Comparison of ENCODE assay signal across 1 cellular context in genomic region chr21:43772368-43772870, GRCh38.
TF ChIP-seq lines count a peak whose summit lies in the region.

No MANE protein-coding gene starts in this region.

TF ChIP-seq in HEK293, 187 proteins besides CTCF, POLR2A, EP300 and RAD21 (continued from another document):
- TF ChIP-seq IKZF3 (tag by site-specific recombination; IDR thresholded peaks at IDR 0.05) = 0 out of 2 replicates have a peak, but pooled peaks have one; percentile 32
- peak; percentile 17; the same call in 1 of the 2 replicates for TF ChIP-seq ZNF324 (tag by site-specific recombination; IDR thresholded peaks at IDR 0.05)
- no peak for TF ChIP-seq HOXD13 (CRISPR knock-in tag; IDR thresholded peaks at IDR 0.05; ENCODE audit: borderline replicate concordance)
- TF ChIP-seq ZBTB7A (tag by site-specific recombination; IDR thresholded peaks at IDR 0.05; ENCODE audit: low read depth) = no peak
- TF ChIP-seq ZNF530 (tag by site-specific recombination; IDR thresholded peaks at IDR 0.05; ENCODE audit: low read depth) = no peak
- TF ChIP-seq ZNF423 (tag by site-specific recombination; IDR thresholded peaks at IDR 0.05) = no peak
- TF ChIP-seq, protein P1, sequence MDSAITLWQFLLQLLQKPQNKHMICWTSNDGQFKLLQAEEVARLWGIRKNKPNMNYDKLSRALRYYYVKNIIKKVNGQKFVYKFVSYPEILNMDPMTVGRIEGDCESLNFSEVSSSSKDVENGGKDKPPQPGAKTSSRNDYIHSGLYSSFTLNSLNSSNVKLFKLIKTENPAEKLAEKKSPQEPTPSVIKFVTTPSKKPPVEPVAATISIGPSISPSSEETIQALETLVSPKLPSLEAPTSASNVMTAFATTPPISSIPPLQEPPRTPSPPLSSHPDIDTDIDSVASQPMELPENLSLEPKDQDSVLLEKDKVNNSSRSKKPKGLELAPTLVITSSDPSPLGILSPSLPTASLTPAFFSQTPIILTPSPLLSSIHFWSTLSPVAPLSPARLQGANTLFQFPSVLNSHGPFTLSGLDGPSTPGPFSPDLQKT (IDR thresholded peaks at IDR 0.05; ENCODE audit: borderline replicate concordance, low read depth, low read length) = no peak
- TF ChIP-seq MYNN (tag by site-specific recombination; IDR thresholded peaks at IDR 0.05; ENCODE audit: borderline replicate concordance) = no peak
- no peak for TF ChIP-seq ZNF600 (tag by site-specific recombination; IDR thresholded peaks at IDR 0.05)
- TF ChIP-seq ZNF157 (tag by site-specific recombination; IDR thresholded peaks at IDR 0.05) = no peak
- TF ChIP-seq ZNF677 (tag by site-specific recombination; IDR thresholded peaks at IDR 0.05) = no peak
- TF ChIP-seq ZNF626 (tag by site-specific recombination; IDR thresholded peaks at IDR 0.05) = no peak
- TF ChIP-seq SP7 (tag by site-specific recombination; IDR thresholded peaks at IDR 0.05) = peak; percentile 61
- TF ChIP-seq ZNF830 (tag by site-specific recombination; IDR thresholded peaks at IDR 0.05; ENCODE audit: low read depth) = no peak
- TF ChIP-seq KLF8 (tag by site-specific recombination; IDR thresholded peaks at IDR 0.05) = no peak
- no peak for TF ChIP-seq ZNF391 (tag by site-specific recombination; IDR thresholded peaks at IDR 0.05; ENCODE audit: borderline replicate concordance, low read depth)
- TF ChIP-seq ZIC2 (tag by site-specific recombination; IDR thresholded peaks at IDR 0.05) = peak; percentile 36; the same call in 1 of the 2 replicates
- no peak for TF ChIP-seq BCL11B (tag by site-specific recombination; IDR thresholded peaks at IDR 0.05; ENCODE audit: low read depth)
- TF ChIP-seq, protein P2, sequence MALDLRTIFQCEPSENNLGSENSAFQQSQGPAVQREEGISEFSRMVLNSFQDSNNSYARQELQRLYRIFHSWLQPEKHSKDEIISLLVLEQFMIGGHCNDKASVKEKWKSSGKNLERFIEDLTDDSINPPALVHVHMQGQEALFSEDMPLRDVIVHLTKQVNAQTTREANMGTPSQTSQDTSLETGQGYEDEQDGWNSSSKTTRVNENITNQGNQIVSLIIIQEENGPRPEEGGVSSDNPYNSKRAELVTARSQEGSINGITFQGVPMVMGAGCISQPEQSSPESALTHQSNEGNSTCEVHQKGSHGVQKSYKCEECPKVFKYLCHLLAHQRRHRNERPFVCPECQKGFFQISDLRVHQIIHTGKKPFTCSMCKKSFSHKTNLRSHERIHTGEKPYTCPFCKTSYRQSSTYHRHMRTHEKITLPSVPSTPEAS (tag by site-specific recombination; IDR thresholded peaks at IDR 0.05) = no peak
- peak; percentile 89 for TF ChIP-seq GLIS1 (tag by site-specific recombination; IDR thresholded peaks at IDR 0.05)
- TF ChIP-seq ZBTB17 (tag by site-specific recombination; IDR thresholded peaks at IDR 0.05) = 0 out of 2 replicates have a peak, but pooled peaks have one; percentile 23
- no peak for TF ChIP-seq ZSCAN5A (tag by site-specific recombination; IDR thresholded peaks at IDR 0.05)
- no peak for TF ChIP-seq ZBTB1 (tag by site-specific recombination; IDR thresholded peaks at IDR 0.05)
- no peak for TF ChIP-seq ZBTB26 (tag by site-specific recombination; optimal IDR thresholded peaks at IDR 0.05)
- TF ChIP-seq ZNF16 (tag by site-specific recombination; IDR thresholded peaks at IDR 0.05; ENCODE audit: low read depth) = no peak
